Comparison of ENCODE assay signal across 1 cellular context in genomic region chr6:151065027-151065815, GRCh38.
TF ChIP-seq lines count a peak whose summit lies in the region.

No MANE protein-coding gene starts in this region.

TF ChIP-seq in SK-N-SH, 30 proteins besides CTCF, POLR2A, EP300 and RAD21 (continued from another document):
- TF ChIP-seq REST (IDR thresholded peaks at IDR 0.05; ENCODE audit: low read depth, low read length): no peak
- TF ChIP-seq GABPA (IDR thresholded peaks at IDR 0.05; ENCODE audit: low read depth): no peak
- no peak for TF ChIP-seq EZH2phosphoT487 (IDR thresholded peaks at IDR 0.05; ENCODE audit: borderline replicate concordance, low read depth)
- no peak for TF ChIP-seq MAX (IDR thresholded peaks at IDR 0.05; ENCODE audit: low read depth)
